ENCODE assay signal across 32 cellular contexts in genomic region chr7:64628721-64629120, GRCh38.
"Had no signal": no experiment of that assay in that cellular context is flagged by ENCODE, and none has a peak within 500 bp of the region (broad histone marks: within the 10 kb centered on the region; RNA-seq: fewer than 3 reads in every experiment).

No MANE protein-coding gene starts in this region.

- H3K36me3 ChIP-seq: ascending aorta, cardiac muscle cell, MG63, SJCRH30 had no signal

- H3K9ac ChIP-seq: KMS-11 had no signal

- H3K9me3 Mint-ChIP-seq: activated CD4-positive, alpha-beta memory T cell treated with anti-CD3 and anti-CD28 coated beads for 36 hours; activated CD4-positive, alpha-beta T cell treated with anti-CD3 and anti-CD28 coated beads, Interleukin-2, amount 10 ng/mL, durations not matched to agents 7 days and 5 days; activated naive CD4-positive, alpha-beta T cell treated with anti-CD3 and anti-CD28 coated beads, Interleukin-2, amount 50 U/mL, for 72 hours; activated naive CD8-positive, alpha-beta T cell treated with anti-CD3 and anti-CD28 coated beads, Interleukin-2, amount 50 U/mL, for 24 hours; activated T-cell treated with anti-CD3 and anti-CD28 coated beads, Interleukin-2, amount 50 U/mL, for 4 hours had no signal

- H3K27ac ChIP-seq: ascending aorta, body of pancreas, cardiac muscle cell, KMS-11, SJCRH30 had no signal

- H3K4me1 ChIP-seq: body of pancreas, SJCRH30 had no signal

- H3K4me3 Mint-ChIP-seq: activated CD4-positive, alpha-beta memory T cell treated with anti-CD3 and anti-CD28 coated beads for 36 hours; activated CD4-positive, alpha-beta T cell treated with anti-CD3 and anti-CD28 coated beads, Interleukin-2, amount 10 ng/mL, durations not matched to agents 7 days and 5 days; activated naive CD8-positive, alpha-beta T cell treated with anti-CD3 and anti-CD28 coated beads, Interleukin-2, amount 50 U/mL, for 24 hours; activated T-cell treated with anti-CD3 and anti-CD28 coated beads, Interleukin-2, amount 50 U/mL, for 4 hours had no signal

- H3K4me1 Mint-ChIP-seq: activated CD4-positive, alpha-beta T cell treated with anti-CD3 and anti-CD28 coated beads, Interleukin-2, amount 10 ng/mL, durations not matched to agents 7 days and 5 days had no signal

- H3K27me3 ChIP-seq: ascending aorta, body of pancreas, cardiac muscle cell, MG63, SJCRH30 had no signal

- DNase-seq: activated CD4-positive, alpha-beta memory T cell treated with anti-CD3 and anti-CD28 coated beads for 36 hours; activated CD4-positive, alpha-beta T cell treated with anti-CD3 and anti-CD28 coated beads, Interleukin-2, amount 10 ng/mL, durations not matched to agents 7 days and 5 days; activated CD4-positive, CD25-positive, alpha-beta regulatory T cell; activated CD8-positive, alpha-beta memory T cell treated with anti-CD3 and anti-CD28 coated beads for 24 hours; activated effector memory CD4-positive, alpha-beta T cell treated with anti-CD3 and anti-CD28 coated beads, Interleukin-2, amount 50 U/mL, for 16 hours; activated naive CD4-positive, alpha-beta T cell treated with Interleukin-2 at 50 U/mL for 16 hours; activated naive CD8-positive, alpha-beta T cell treated with anti-CD3 and anti-CD28 coated beads, Interleukin-2, amount 50 U/mL, for 24 hours; activated T-cell treated with anti-CD3 and anti-CD28 coated beads, Interleukin-2, amount 50 U/mL, for 4 hours; amniotic stem cell; body of pancreas; MG63; MV-4-11; NCI-H1092 treated with DMSO at 0.1 percent for 48 hours; NCI-H1436; NCI-H1694 treated with DMSO at 0.1 percent for 48 hours; NCI-H2029 treated with DMSO at 0.1 percent for 48 hours; NCI-H345; NCI-H510A; NCI-H69; NK-92 treated with Interleukin-12 subunit alpha and Interleukin-12 subunit beta, amount 100 ng/mL, for 24 hours; OCI-M1; RPMI8226; SJCRH30; T-helper 2 cell; T1000 had no signal

- H3K9me3 ChIP-seq: ascending aorta, body of pancreas, MG63, SJCRH30 had no signal

- ATAC-seq: activated naive CD8-positive, alpha-beta T cell treated with anti-CD3 and anti-CD28 coated beads, Interleukin-2, amount 50 U/mL, for 24 hours; activated T-cell treated with anti-CD3 and anti-CD28 coated beads, Interleukin-2, amount 50 U/mL, for 4 hours; body of pancreas; Panc1; Right ventricle myocardium inferior; SK-N-SH treated with all-trans-retinoic acid at 6 μM for 48 hours had no signal

- H3K4me3 ChIP-seq: ascending aorta, body of pancreas, cardiac muscle cell, MG63, SJCRH30 had no signal

- H3K36me3 Mint-ChIP-seq: activated CD4-positive, alpha-beta memory T cell treated with anti-CD3 and anti-CD28 coated beads for 36 hours; activated naive CD4-positive, alpha-beta T cell treated with anti-CD3 and anti-CD28 coated beads, Interleukin-2, amount 50 U/mL, for 72 hours had no signal

- H3K27me3 Mint-ChIP-seq: activated CD4-positive, alpha-beta memory T cell treated with anti-CD3 and anti-CD28 coated beads for 36 hours; activated CD4-positive, alpha-beta T cell treated with anti-CD3 and anti-CD28 coated beads, Interleukin-2, amount 10 ng/mL, durations not matched to agents 7 days and 5 days; activated naive CD8-positive, alpha-beta T cell treated with anti-CD3 and anti-CD28 coated beads, Interleukin-2, amount 50 U/mL, for 24 hours had no signal

- H3K27ac Mint-ChIP-seq: activated CD4-positive, alpha-beta memory T cell treated with anti-CD3 and anti-CD28 coated beads for 36 hours; activated CD4-positive, alpha-beta T cell treated with anti-CD3 and anti-CD28 coated beads, Interleukin-2, amount 10 ng/mL, durations not matched to agents 7 days and 5 days; activated naive CD4-positive, alpha-beta T cell treated with anti-CD3 and anti-CD28 coated beads, Interleukin-2, amount 50 U/mL, for 72 hours; activated naive CD8-positive, alpha-beta T cell treated with anti-CD3 and anti-CD28 coated beads, Interleukin-2, amount 50 U/mL, for 24 hours had no signal

- H3K4me2 ChIP-seq: KMS-11 had no signal
